Comparison of ENCODE assay signal across 17 cellular contexts in genomic region chr6:84410377-84410776, GRCh38.
"Had no signal": no experiment of that assay in that cellular context is flagged by ENCODE, and none has a peak within 500 bp of the region (broad histone marks: within the 10 kb centered on the region; RNA-seq: fewer than 3 reads in every experiment).

No MANE protein-coding gene starts in this region.

- ATAC-seq: foreskin keratinocyte; mucosa of descending colon; naive thymus-derived CD8-positive, alpha-beta T cell; stimulated activated effector memory CD8-positive, alpha-beta T cell treated with anti-CD3 and anti-CD28 coated beads, Interleukin-12 subunit alpha, Interleukin-12 subunit beta, amount 100 ng/mL, for 72 hours had no signal

- H3K27me3 ChIP-seq: foreskin keratinocyte, neutrophil, right atrium auricular region, tibial nerve had no signal

- H3K9me3 ChIP-seq: mucosa of descending colon, neutrophil, right atrium auricular region, tibial nerve had no signal

- H3K4me3 ChIP-seq: cardiac muscle cell, mucosa of descending colon, right atrium auricular region, tibial nerve had no signal

- H3K4me1 ChIP-seq: foreskin keratinocyte, right atrium auricular region had no signal

- H3K27me3 Mint-ChIP-seq: activated CD4-positive, alpha-beta T cell treated with anti-CD3 and anti-CD28 coated beads, Interleukin-2, amount 10 ng/mL, durations not matched to agents 7 days and 5 days had no signal

- H3K36me3 Mint-ChIP-seq: immature natural killer cell; naive thymus-derived CD8-positive, alpha-beta T cell; stimulated activated effector memory CD8-positive, alpha-beta T cell treated with anti-CD3 and anti-CD28 coated beads, Interleukin-12 subunit alpha, Interleukin-12 subunit beta, amount 100 ng/mL, for 72 hours had no signal

- H3K4me3 Mint-ChIP-seq: activated CD4-positive, alpha-beta T cell treated with anti-CD3 and anti-CD28 coated beads, Interleukin-2, amount 10 ng/mL, durations not matched to agents 7 days and 5 days; activated naive CD4-positive, alpha-beta T cell treated with anti-CD3 and anti-CD28 coated beads for 36 hours; immature natural killer cell; naive thymus-derived CD8-positive, alpha-beta T cell; stimulated activated effector memory CD8-positive, alpha-beta T cell treated with anti-CD3 and anti-CD28 coated beads, Interleukin-12 subunit alpha, Interleukin-12 subunit beta, amount 100 ng/mL, for 72 hours had no signal

- H3K27ac ChIP-seq: cardiac muscle cell, foreskin keratinocyte, neutrophil, right atrium auricular region, tibial nerve had no signal

- FAIRE-seq: small intestine had no signal

- DNase-seq: activated CD4-positive, alpha-beta T cell treated with anti-CD3 and anti-CD28 coated beads, Interleukin-2, amount 10 ng/mL, durations not matched to agents 7 days and 5 days; activated CD4-positive, CD25-positive, alpha-beta regulatory T cell; activated CD8-positive, alpha-beta memory T cell treated with anti-CD3 and anti-CD28 coated beads for 24 hours; activated naive CD4-positive, alpha-beta T cell treated with anti-CD3 and anti-CD28 coated beads for 36 hours; foreskin keratinocyte; immature natural killer cell; left cardiac atrium; mammary epithelial cell; mucosa of descending colon; naive thymus-derived CD8-positive, alpha-beta T cell; posterior cingulate gyrus; small intestine had no signal

- H3K36me3 ChIP-seq: cardiac muscle cell, neutrophil, right atrium auricular region, tibial nerve had no signal

- H3K4me1 Mint-ChIP-seq: activated CD4-positive, alpha-beta T cell treated with anti-CD3 and anti-CD28 coated beads, Interleukin-2, amount 10 ng/mL, durations not matched to agents 7 days and 5 days; immature natural killer cell; naive thymus-derived CD8-positive, alpha-beta T cell; stimulated activated effector memory CD8-positive, alpha-beta T cell treated with anti-CD3 and anti-CD28 coated beads, Interleukin-12 subunit alpha, Interleukin-12 subunit beta, amount 100 ng/mL, for 72 hours had no signal

- H3K27ac Mint-ChIP-seq: activated CD4-positive, alpha-beta T cell treated with anti-CD3 and anti-CD28 coated beads, Interleukin-2, amount 10 ng/mL, durations not matched to agents 7 days and 5 days; activated naive CD4-positive, alpha-beta T cell treated with anti-CD3 and anti-CD28 coated beads for 36 hours; immature natural killer cell; naive thymus-derived CD8-positive, alpha-beta T cell; stimulated activated effector memory CD8-positive, alpha-beta T cell treated with anti-CD3 and anti-CD28 coated beads, Interleukin-12 subunit alpha, Interleukin-12 subunit beta, amount 100 ng/mL, for 72 hours had no signal
